Comparison of ENCODE assay signal across 1 cellular context in genomic region chr9:20559236-20559896, GRCh38.
TF ChIP-seq lines count a peak whose summit lies in the region.

No MANE protein-coding gene starts in this region.

TF ChIP-seq in SK-N-SH treated with all-trans-retinoic acid at 6 μM for 48 hours, 23 proteins besides CTCF, POLR2A, EP300 and RAD21 (continued from another document):
- TF ChIP-seq, protein P1, sequence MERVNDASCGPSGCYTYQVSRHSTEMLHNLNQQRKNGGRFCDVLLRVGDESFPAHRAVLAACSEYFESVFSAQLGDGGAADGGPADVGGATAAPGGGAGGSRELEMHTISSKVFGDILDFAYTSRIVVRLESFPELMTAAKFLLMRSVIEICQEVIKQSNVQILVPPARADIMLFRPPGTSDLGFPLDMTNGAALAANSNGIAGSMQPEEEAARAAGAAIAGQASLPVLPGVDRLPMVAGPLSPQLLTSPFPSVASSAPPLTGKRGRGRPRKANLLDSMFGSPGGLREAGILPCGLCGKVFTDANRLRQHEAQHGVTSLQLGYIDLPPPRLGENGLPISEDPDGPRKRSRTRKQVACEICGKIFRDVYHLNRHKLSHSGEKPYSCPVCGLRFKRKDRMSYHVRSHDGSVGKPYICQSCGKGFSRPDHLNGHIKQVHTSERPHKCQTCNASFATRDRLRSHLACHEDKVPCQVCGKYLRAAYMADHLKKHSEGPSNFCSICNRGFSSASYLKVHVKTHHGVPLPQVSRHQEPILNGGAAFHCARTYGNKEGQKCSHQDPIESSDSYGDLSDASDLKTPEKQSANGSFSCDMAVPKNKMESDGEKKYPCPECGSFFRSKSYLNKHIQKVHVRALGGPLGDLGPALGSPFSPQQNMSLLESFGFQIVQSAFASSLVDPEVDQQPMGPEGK (CRISPR knock-in tag; IDR thresholded peaks at IDR 0.05; ENCODE audit: borderline replicate concordance), result no peak
- TF ChIP-seq GLIS3 (CRISPR knock-in tag; IDR thresholded peaks at IDR 0.05) (no peak), ZFP3 (CRISPR knock-in tag; IDR thresholded peaks at IDR 0.05) (no peak), ZFP30 (CRISPR knock-in tag; IDR thresholded peaks at IDR 0.05) (no peak), ESRRG (CRISPR knock-in tag; IDR thresholded peaks at IDR 0.05) (no peak), ZC3H10 (CRISPR knock-in tag; IDR thresholded peaks at IDR 0.05) (no peak), CSDC2 (CRISPR knock-in tag; IDR thresholded peaks at IDR 0.05) (no peak), SNAI2 (CRISPR knock-in tag; IDR thresholded peaks at IDR 0.05) (no peak), PPARA (CRISPR knock-in tag; IDR thresholded peaks at IDR 0.05; ENCODE audit: borderline replicate concordance) (no peak)
- TF ChIP-seq, protein P2, sequence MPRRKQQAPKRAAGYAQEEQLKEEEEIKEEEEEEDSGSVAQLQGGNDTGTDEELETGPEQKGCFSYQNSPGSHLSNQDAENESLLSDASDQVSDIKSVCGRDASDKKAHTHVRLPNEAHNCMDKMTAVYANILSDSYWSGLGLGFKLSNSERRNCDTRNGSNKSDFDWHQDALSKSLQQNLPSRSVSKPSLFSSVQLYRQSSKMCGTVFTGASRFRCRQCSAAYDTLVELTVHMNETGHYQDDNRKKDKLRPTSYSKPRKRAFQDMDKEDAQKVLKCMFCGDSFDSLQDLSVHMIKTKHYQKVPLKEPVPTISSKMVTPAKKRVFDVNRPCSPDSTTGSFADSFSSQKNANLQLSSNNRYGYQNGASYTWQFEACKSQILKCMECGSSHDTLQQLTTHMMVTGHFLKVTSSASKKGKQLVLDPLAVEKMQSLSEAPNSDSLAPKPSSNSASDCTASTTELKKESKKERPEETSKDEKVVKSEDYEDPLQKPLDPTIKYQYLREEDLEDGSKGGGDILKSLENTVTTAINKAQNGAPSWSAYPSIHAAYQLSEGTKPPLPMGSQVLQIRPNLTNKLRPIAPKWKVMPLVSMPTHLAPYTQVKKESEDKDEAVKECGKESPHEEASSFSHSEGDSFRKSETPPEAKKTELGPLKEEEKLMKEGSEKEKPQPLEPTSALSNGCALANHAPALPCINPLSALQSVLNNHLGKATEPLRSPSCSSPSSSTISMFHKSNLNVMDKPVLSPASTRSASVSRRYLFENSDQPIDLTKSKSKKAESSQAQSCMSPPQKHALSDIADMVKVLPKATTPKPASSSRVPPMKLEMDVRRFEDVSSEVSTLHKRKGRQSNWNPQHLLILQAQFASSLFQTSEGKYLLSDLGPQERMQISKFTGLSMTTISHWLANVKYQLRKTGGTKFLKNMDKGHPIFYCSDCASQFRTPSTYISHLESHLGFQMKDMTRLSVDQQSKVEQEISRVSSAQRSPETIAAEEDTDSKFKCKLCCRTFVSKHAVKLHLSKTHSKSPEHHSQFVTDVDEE (CRISPR knock-in tag; IDR thresholded peaks at IDR 0.05), result no peak
